ENCODE assay signal across 8 cellular contexts in genomic region chr12:108691154-108691994, GRCh38. TPM values are rescaled to one million over a fixed set of nuclear protein-coding genes. Genes with fewer than 3 reads are reported as not detected.
DNase-seq lines count a peak whose midpoint lies in the region; ATAC-seq and TF ChIP-seq lines count a peak whose summit lies in the region.

No MANE protein-coding gene starts in this region.

- peak; percentile 54 for ATAC-seq in HG02610 (IDR thresholded peaks at IDR 0.05; ENCODE audit: unreplicated experiment)
- peak; percentile 63 for ATAC-seq in activated naive CD8-positive, alpha-beta T cell treated with anti-CD3 and anti-CD28 coated beads, Interleukin-2, amount 50 U/mL, for 24 hours

- peak; percentile 55 for DNase-seq in GM10266 (ENCODE audit: extremely low spot score)
- peak; percentile 97 for DNase-seq in NCI-H1105 treated with DMSO at 0.1 percent for 48 hours (lab: John Stamatoyannopoulos, UW)
- DNase-seq in activated naive CD8-positive, alpha-beta T cell treated with anti-CD3 and anti-CD28 coated beads, Interleukin-2, amount 50 U/mL, for 24 hours = peak; percentile 81
- DNase-seq in cardiac muscle cell (ENCODE audit: low read depth in 1 of 2, low spot score in 1 of 2) = peak; percentile 97 to 99
- peak; percentile 97 to 98 for DNase-seq in trophoblast cell
- peak; percentile 88 for DNase-seq in type B pancreatic cell (ENCODE audit: extremely low spot score, unreplicated experiment)

- H3K4me2 ChIP-seq in SU-DHL-6 (ENCODE audit: low read depth, low read length, poor library complexity, severe bottlenecking) (peak overlapping the region; percentile 16), trophoblast cell (ENCODE audit: low read length) (peak overlapping the region; percentile 4)

- peak overlapping the region; percentile 96 for H4K91ac ChIP-seq in trophoblast cell (ENCODE audit: low read depth, low read length)

- H3K27ac ChIP-seq in SU-DHL-6 (ENCODE audit: low read depth, low read length) (no peak overlapping the region), cardiac muscle cell (peak overlapping the region; percentile 100), trophoblast cell (ENCODE audit: low read depth, low read length) (peak overlapping the region; percentile 94)

- H3K18ac ChIP-seq in trophoblast cell (ENCODE audit: low read length) = peak overlapping the region; percentile 86

- no peak overlapping the region for H3K23ac ChIP-seq in trophoblast cell (ENCODE audit: low read length)

- H2BK120ac ChIP-seq in trophoblast cell (ENCODE audit: insufficient read depth, low read length, poor library complexity) = peak overlapping the region; percentile 94

- peak overlapping the region; percentile 95 for H2BK12ac ChIP-seq in trophoblast cell (ENCODE audit: low read length)

- H3K36me3 Mint-ChIP-seq in activated naive CD8-positive, alpha-beta T cell treated with anti-CD3 and anti-CD28 coated beads, Interleukin-2, amount 50 U/mL, for 24 hours (ENCODE audit: low read depth) = peaks cover 14% of the 10 kb centered on the region
- peaks cover 9% of the 10 kb centered on the region for H3K36me3 Mint-ChIP-seq in type B pancreatic cell

- peaks cover 5% of the 10 kb centered on the region for H3K9me3 Mint-ChIP-seq in activated naive CD8-positive, alpha-beta T cell treated with anti-CD3 and anti-CD28 coated beads, Interleukin-2, amount 50 U/mL, for 24 hours
- no peaks in the 10 kb centered on the region for H3K9me3 Mint-ChIP-seq in type B pancreatic cell

- peak overlapping the region; percentile 43 for H3K4ac ChIP-seq in trophoblast cell (ENCODE audit: low read depth, low read length)

- peak overlapping the region; percentile 97 for H3K27ac Mint-ChIP-seq in activated naive CD8-positive, alpha-beta T cell treated with anti-CD3 and anti-CD28 coated beads, Interleukin-2, amount 50 U/mL, for 24 hours
- H3K27ac Mint-ChIP-seq in type B pancreatic cell = peak overlapping the region; percentile 98

- no peaks in the 10 kb centered on the region for H3K9me2 ChIP-seq in SU-DHL-6 (replicated peaks; ENCODE audit: insufficient read depth, low read length)

- H3K27me3 ChIP-seq in SU-DHL-6 (ENCODE audit: low read length) (no peaks in the 10 kb centered on the region), cardiac muscle cell (no peaks in the 10 kb centered on the region), trophoblast cell (ENCODE audit: insufficient read depth, low read length) (no peaks in the 10 kb centered on the region)

- H3K36me3 ChIP-seq in SU-DHL-6 (ENCODE audit: low read length) (no peaks in the 10 kb centered on the region), cardiac muscle cell (no peaks in the 10 kb centered on the region), trophoblast cell (ENCODE audit: control insufficient read depth in 1 of 2, insufficient read depth in 2 of 2, low read length in 2 of 2) (peaks cover 3 to 9% of the 10 kb centered on the region in 2 experiments)

- H4K12ac ChIP-seq in trophoblast cell (ENCODE audit: low read depth, low read length) = peak overlapping the region; percentile 63

- H3F3A ChIP-seq in SU-DHL-6 (ENCODE audit: insufficient read depth) = no peaks in the 10 kb centered on the region

- H3K14ac ChIP-seq in trophoblast cell (ENCODE audit: low read length) = peak overlapping the region; percentile 88

- peaks cover 15% of the 10 kb centered on the region for H3K79me1 ChIP-seq in trophoblast cell (ENCODE audit: low read length)

- WGBS in trophoblast cell (ENCODE audit: extremely low coverage, insufficient coverage, insufficient read length) = no CpG with 5 or more reads among the region's 13 CpGs

- H3K4me3 ChIP-seq in SU-DHL-6 (ENCODE audit: insufficient read depth, low read length, poor library complexity, severe bottlenecking) (no peak overlapping the region), cardiac muscle cell (no peak overlapping the region), trophoblast cell (ENCODE audit: low read depth, low read length) (no peak overlapping the region)

- no peaks in the 10 kb centered on the region for H3K79me2 ChIP-seq in SU-DHL-6 (ENCODE audit: insufficient read depth, low read length)
- peaks cover 13% of the 10 kb centered on the region for H3K79me2 ChIP-seq in trophoblast cell (ENCODE audit: control insufficient read depth, insufficient read depth, low read length, poor library complexity)

- H3K9ac ChIP-seq in SU-DHL-6 (ENCODE audit: low read length) (no peak overlapping the region), trophoblast cell (ENCODE audit: low read length) (peak overlapping the region; percentile 44)

- TF ChIP-seq CTCF in GM10266 (IDR thresholded peaks at IDR 0.05; ENCODE audit: control insufficient read depth, insufficient read depth, low read depth, missing control alignments) (peak; percentile 7), SU-DHL-6 (IDR thresholded peaks at IDR 0.05; ENCODE audit: insufficient read depth, low read length, poor library complexity, severe bottlenecking) (no peak), cardiac muscle cell (IDR thresholded peaks at IDR 0.05; ENCODE audit: low read depth, low read length) (no peak), type B pancreatic cell (conservative IDR thresholded peaks at IDR 0.05) (peak; percentile 67)

- no peak overlapping the region for H2AFZ ChIP-seq in SU-DHL-6 (ENCODE audit: low read depth, low read length, severe bottlenecking)
- peak overlapping the region; percentile 72 for H2AFZ ChIP-seq in trophoblast cell (ENCODE audit: insufficient read depth, low read length, poor library complexity)

- peaks cover 82% of the 10 kb centered on the region for H3K4me1 Mint-ChIP-seq in activated naive CD8-positive, alpha-beta T cell treated with anti-CD3 and anti-CD28 coated beads, Interleukin-2, amount 50 U/mL, for 24 hours
- peaks cover 54% of the 10 kb centered on the region for H3K4me1 Mint-ChIP-seq in type B pancreatic cell (ENCODE audit: unreplicated experiment)

- peaks cover 54% of the 10 kb centered on the region for H3K4me1 ChIP-seq in cardiac muscle cell (ENCODE audit: low read depth)
- peaks cover 23 to 26% of the 10 kb centered on the region in 2 experiments for H3K4me1 ChIP-seq in trophoblast cell (ENCODE audit: control insufficient read depth in 1 of 2, insufficient read depth in 2 of 2, low read length in 2 of 2)

- H3K27me3 Mint-ChIP-seq in activated naive CD8-positive, alpha-beta T cell treated with anti-CD3 and anti-CD28 coated beads, Interleukin-2, amount 50 U/mL, for 24 hours = no peaks in the 10 kb centered on the region
- no peaks in the 10 kb centered on the region for H3K27me3 Mint-ChIP-seq in type B pancreatic cell

- H4K8ac ChIP-seq in trophoblast cell (ENCODE audit: low read depth, low read length) = peak overlapping the region; percentile 50

- H2BK5ac ChIP-seq in trophoblast cell (ENCODE audit: low read depth, low read length, poor library complexity) = peak overlapping the region; percentile 73

- H4K20me1 ChIP-seq in SU-DHL-6 (ENCODE audit: low read depth, low read length) = no peaks in the 10 kb centered on the region

- peak overlapping the region; percentile 77 for H3K4me3 Mint-ChIP-seq in activated naive CD8-positive, alpha-beta T cell treated with anti-CD3 and anti-CD28 coated beads, Interleukin-2, amount 50 U/mL, for 24 hours
- H3K4me3 Mint-ChIP-seq in type B pancreatic cell = peak overlapping the region; percentile 78

- peak overlapping the region; percentile 95 for H2AK5ac ChIP-seq in trophoblast cell (ENCODE audit: low read length)

- H3K9me3 ChIP-seq in SU-DHL-6 (ENCODE audit: insufficient read depth, low read length) (no peaks in the 10 kb centered on the region), cardiac muscle cell (ENCODE audit: low read depth) (no peaks in the 10 kb centered on the region), trophoblast cell (ENCODE audit: insufficient read depth, low read depth, low read length) (no peaks in the 10 kb centered on the region)

RNA-seq across cellular contexts. Expression of gene CORO1C, which starts 39.9 kb away (rescaled TPM):
- total RNA-seq in cardiac muscle cell (48.0 and 65.4 TPM in 2 replicates), type B pancreatic cell (ENCODE audit: low replicate concordance) (87.9 and 103 TPM in 2 replicates)
- polyA plus RNA-seq in cardiac muscle cell = 67.5 and 72.5 TPM in 2 replicates
- 213 and 229 TPM in 2 replicates for polyA plus RNA-seq in trophoblast cell (2013)

RNA-seq across cellular contexts. Expression of gene SELPLG, which starts 57.7 kb away (rescaled TPM):
- total RNA-seq in cardiac muscle cell = 1.4 and 2.9 TPM in 2 replicates
- polyA plus RNA-seq in cardiac muscle cell = 2.7 and 3.5 TPM in 2 replicates
- 3.6 and 3.7 TPM in 2 replicates for polyA plus RNA-seq in trophoblast cell (2013)
- 0.31 and 0.48 TPM in 2 replicates for total RNA-seq in type B pancreatic cell (ENCODE audit: low replicate concordance)

Comparison
In these comparisons a context has a peak if more than half of its experiments do, and no peak if none do; other contexts are left out.
1. CTCF ChIP-seq: peak in GM10266 (single experiment) and type B pancreatic cell (single experiment); none in SU-DHL-6 (single experiment) and cardiac muscle cell (single experiment).
2. Peak in every context shown above with its lines, with median percentiles within 50 percentile points of each other: DNase-seq.